13 cellular contexts compared by ENCODE assay signal in genomic region chr5:72584466-72584865, GRCh38.
DNase-seq lines count a peak whose midpoint lies in the region; ATAC-seq, FAIRE-seq and TF ChIP-seq lines count a peak whose summit lies in the region.
"Had no signal": no experiment of that assay in that cellular context is flagged by ENCODE, and none has a peak within 500 bp of the region (broad histone marks: within the 10 kb centered on the region; RNA-seq: fewer than 3 reads in every experiment).

No MANE protein-coding gene starts in this region.

- intact Hi-C loops in GM12878 (cut with micrococcal nuclease; ENCODE audit: unreplicated experiment) = loop anchor here (1.0 kb wide), 2 partner anchors 119 to 218 kb away; no protein-coding TSS in a partner anchor

- no peaks in the 10 kb centered on the region for H3K36me3 ChIP-seq in GM12878 (ENCODE audit: control insufficient read depth in 2 of 2, insufficient read depth in 2 of 2, low read length in 1 of 2)

- no peak overlapping the region for H3K27ac ChIP-seq in GM12878 (ENCODE audit: control insufficient read depth, insufficient read depth)
- H3K27ac ChIP-seq: RWPE1 had no signal

- 0 out of 6 replicates have a peak, but pooled peaks of 1 of the 3 experiments have one; percentile 10 for TF ChIP-seq CTCF in GM12878 (IDR thresholded peaks at IDR 0.05 in 2 of 3, conservative IDR thresholded peaks at IDR 0.05 in 1 of 3; ENCODE audit: control insufficient read depth in 2 of 3, extremely low read depth in 1 of 3, insufficient read depth in 1 of 3, low read depth in 3 of 3, low read length in 3 of 3)

- SMC1A ChIA-PET in GM12878 (lab: Charles Lee; ENCODE audit: uncharacterized antibody, unreplicated experiment) = interaction anchor here (0.6 to 1.0 kb wide), 2 partner anchors 18 to 892 kb away, joined by 3 to 6 read pairs; no protein-coding TSS in a partner anchor

- in situ Hi-C loops in GM12878 (cut with MboI) = no loop called here

- no peaks in the 10 kb centered on the region for H3K9me3 ChIP-seq in GM12878 (replicated peaks; ENCODE audit: control insufficient read depth, insufficient read depth, low read length)

- peak; percentile 4 for DNase-seq in NCI-H748 (lab: John Stamatoyannopoulos, UW; ENCODE audit: unreplicated experiment)
- no peak for DNase-seq in NCI-H748 treated with DMSO at 0.1 percent for 48 hours (lab: John Stamatoyannopoulos, UW)
- DNase-seq in GM12878 (ENCODE audit: low read depth, low spot score) = peak; percentile 36
- DNase-seq in superior temporal gyrus (ENCODE audit: extremely low spot score) = peak; percentile 22
- DNase-seq in RKO (ENCODE audit: low spot score) = no peak
- no peak for DNase-seq in activated CD4-positive, CD25-positive, alpha-beta regulatory T cell (lab: John Stamatoyannopoulos, UW)
- DNase-seq: activated CD4-positive, alpha-beta T cell treated with anti-CD3 and anti-CD28 coated beads, Interleukin-2, amount 50 U/mL, for 48 hours; stimulated activated CD4-positive, alpha-beta T cell treated with anti-CD3 and anti-CD28 coated beads, Interleukin-1b, Interleukin-23, amount 100 ng/mL, for 48 hours had no signal

- no peaks in the 10 kb centered on the region for H4K20me1 ChIP-seq in GM12878 (ENCODE audit: control insufficient read depth, insufficient read depth)

- no peak overlapping the region for H2AFZ ChIP-seq in GM12878 (ENCODE audit: control insufficient read depth, low read depth, low read length)

- TF ChIP-seq EP300 in GM12878 (IDR thresholded peaks at IDR 0.05; ENCODE audit: borderline replicate concordance in 1 of 2, control insufficient read depth in 1 of 2, low read depth in 2 of 2, low read length in 2 of 2) = no peak

- TF ChIP-seq POLR2A in GM12878 (IDR thresholded peaks at IDR 0.05; ENCODE audit: low read depth, low read length) = no peak

- peaks cover 10% of the 10 kb centered on the region for H3K4me1 ChIP-seq in GM12878 (ENCODE audit: control insufficient read depth, insufficient read depth, low read length)

- no peaks in the 10 kb centered on the region for H3K27me3 ChIP-seq in GM12878 (replicated peaks in 1 of 2; ENCODE audit: control insufficient read depth in 2 of 2, insufficient read depth in 2 of 2, low read length in 1 of 2)

- no peaks in the 10 kb centered on the region for H3K79me2 ChIP-seq in GM12878 (ENCODE audit: control insufficient read depth, insufficient read depth, low read length)

- POLR2A ChIA-PET in GM12878 (lab: Charles Lee) = no interaction called here

- BruUV-seq in GM12878 (replicated peaks; lab: Mats Ljungman, UMichigan) = no TSS peak

- RAD21 ChIA-PET in GM12878 (lab: Charles Lee; ENCODE audit: unreplicated experiment) = interaction anchor here (1.3 kb wide), 1 partner anchor 218 kb away, joined by 3 read pairs; no protein-coding TSS in a partner anchor

- peak; percentile 52 for FAIRE-seq in GM12878 (lab: Jason Lieb, UNC)
- FAIRE-seq: A204.1, GM12892 had no signal

- H3K4me2 ChIP-seq in GM12878 (ENCODE audit: control insufficient read depth, insufficient read depth) = no peak overlapping the region; the same call in 1 of the 2 replicates

- CTCF ChIA-PET in GM12878 (lab: Yijun Ruan, JAX) = interaction anchor here (1.0 to 1.1 kb wide), 2 partner anchors 27 to 217 kb away, joined by 3 to 5 read pairs; no protein-coding TSS in a partner anchor

- no peak overlapping the region for H3K9ac ChIP-seq in GM12878 (ENCODE audit: control insufficient read depth, insufficient read depth, low read length)

- WGBS in GM12878 (ENCODE audit: insufficient coverage, insufficient replicate concordance, low lambda C conversion rate, missing lambda C conversion rate) = 15% methylated on average over 3 of the region's 3 CpGs

- TF ChIP-seq RAD21 in GM12878 (IDR thresholded peaks at IDR 0.05; ENCODE audit: insufficient read depth, low read depth, low read length) = peak; percentile 37; the same call in 1 of the 2 replicates

- ATAC-seq in HG02870 (IDR thresholded peaks at IDR 0.05; ENCODE audit: unreplicated experiment) (peak; percentile 55), GM12878 (peak; percentile 76), GM21367 (IDR thresholded peaks at IDR 0.05; ENCODE audit: unreplicated experiment) (no peak)

- no peak overlapping the region for H3K4me3 ChIP-seq in GM12878

TF ChIP-seq in GM12878, 131 proteins besides CTCF, POLR2A, EP300 and RAD21:
- TF ChIP-seq CBX5 (IDR thresholded peaks at IDR 0.05; ENCODE audit: low read depth) = no peak
- TF ChIP-seq SRF (IDR thresholded peaks at IDR 0.05; ENCODE audit: low read depth in 2 of 2, low read length in 2 of 2) = 0 out of 4 replicates have a peak, but pooled peaks of 1 of the 2 experiments have one; percentile 6
- no peak for TF ChIP-seq BRCA1 (IDR thresholded peaks at IDR 0.05; ENCODE audit: low read depth, low read length)
- TF ChIP-seq BCLAF1 (IDR thresholded peaks at IDR 0.05) = no peak
- no peak for TF ChIP-seq ZBTB33 (IDR thresholded peaks at IDR 0.05)

Comparison
In these comparisons a context has a peak if more than half of its experiments do, and no peak if none do; other contexts are left out.
1. DNase-seq: peak in NCI-H748 (single experiment), GM12878 (single experiment) and superior temporal gyrus (single experiment); none in NCI-H748 treated with DMSO at 0.1 percent for 48 hours (single experiment), RKO (single experiment) and activated CD4-positive, CD25-positive, alpha-beta regulatory T cell (0 of 4).